21 cellular contexts compared by ENCODE assay signal in genomic region chr1:224162768-224163167, GRCh38. TPM values are rescaled to one million over a fixed set of nuclear protein-coding genes. Genes with fewer than 3 reads are reported as not detected.
A peak's percentile ranks its signal among the peaks of the same experiment; 100 is the strongest.
DNase-seq lines count a peak whose midpoint lies in the region; ATAC-seq, FAIRE-seq and TF ChIP-seq lines count a peak whose summit lies in the region.
"Had no signal": no experiment of that assay in that cellular context is flagged by ENCODE, and none has a peak within 500 bp of the region (broad histone marks: within the 10 kb centered on the region; RNA-seq: fewer than 3 reads in every experiment).

No MANE protein-coding gene starts in this region.

- no TSS peak for BruUV-seq in Panc1 (replicated peaks; lab: Mats Ljungman, UMichigan)

- H3K4me3 ChIP-seq in GM23338 = no peak overlapping the region
- no peak overlapping the region for H3K4me3 ChIP-seq in HEK293 (ENCODE audit: low read depth, low read length)
- no peak overlapping the region for H3K4me3 ChIP-seq in Panc1 (ENCODE audit: low read depth in 2 of 2, low read length in 2 of 2)
- H3K4me3 ChIP-seq in endodermal cell (ENCODE audit: low read length) = no peak overlapping the region
- H3K4me3 ChIP-seq: A549, GM23248 had no signal

- H3K9me3 Mint-ChIP-seq in GM23338 (no peaks in the 10 kb centered on the region), endodermal cell (no peaks in the 10 kb centered on the region)
- H3K9me3 Mint-ChIP-seq: CD4-positive, alpha-beta memory T cell; HFFc6 had no signal

- H3K9me2 ChIP-seq in GM23338 (ENCODE audit: insufficient read depth) = no peaks in the 10 kb centered on the region

- H3K27ac ChIP-seq in GM23338 (ENCODE audit: low read depth) = no peak overlapping the region
- no peak overlapping the region for H3K27ac ChIP-seq in HEK293 (ENCODE audit: extremely low read depth, low read depth, low read length)
- no peak overlapping the region for H3K27ac ChIP-seq in Panc1 (ENCODE audit: low read length)
- H3K27ac ChIP-seq in endodermal cell (ENCODE audit: low read depth, low read length) = no peak overlapping the region
- H3K27ac ChIP-seq: A549, GM23248 had no signal

- ATAC-seq in GM23338 (no peak; the same call in 2 of the 3 replicates), Panc1 (0 out of 2 replicates have a peak, but pooled peaks have one; percentile 19), HG02678 (IDR thresholded peaks at IDR 0.05; ENCODE audit: unreplicated experiment) (no peak)
- ATAC-seq: A549 had no signal

- H3K27me3 ChIP-seq in GM23338 (ENCODE audit: insufficient read depth) (no peaks in the 10 kb centered on the region), Panc1 (ENCODE audit: control insufficient read depth, insufficient read depth, low read length) (no peaks in the 10 kb centered on the region), endodermal cell (ENCODE audit: control insufficient read depth, insufficient read depth, low read length, poor library complexity, severe bottlenecking) (no peaks in the 10 kb centered on the region)

- CTCF ChIA-PET in HEK293 (lab: Yijun Ruan, JAX) (interaction anchor here (0.6 to 2.1 kb wide), 3 partner anchors 10 to 84 kb away, joined by 3 to 13 read pairs (median 3); no protein-coding TSS in a partner anchor), Panc1 (lab: Charles Lee) (no interaction called here)

- in situ Hi-C loops in Panc1 (cut with HindIII; ENCODE audit: low pct_unique_long_range_greater_than_20kb, low sequenced_read_pairs) = no loop called here

- H3K79me2 ChIP-seq in GM23338 (replicated peaks; ENCODE audit: insufficient read depth) = no peaks in the 10 kb centered on the region

- H3F3A ChIP-seq in GM23338 (replicated peaks; ENCODE audit: low read depth) = peaks cover 16% of the 10 kb centered on the region

- H3K36me3 Mint-ChIP-seq in GM23338 (ENCODE audit: low read depth) = peaks cover 25% of the 10 kb centered on the region
- H3K36me3 Mint-ChIP-seq in endodermal cell (ENCODE audit: low read depth) = peaks cover 15% of the 10 kb centered on the region

- H3K4me1 ChIP-seq in GM23338 (ENCODE audit: insufficient read depth) (peaks cover 8% of the 10 kb centered on the region), HEK293 (ENCODE audit: control insufficient read depth, insufficient read depth, low read length) (no peaks in the 10 kb centered on the region), Panc1 (ENCODE audit: control insufficient read depth, insufficient read depth, low read length) (no peaks in the 10 kb centered on the region), endodermal cell (ENCODE audit: control insufficient read depth, insufficient read depth, low read length) (peaks cover 4% of the 10 kb centered on the region)
- H3K4me1 ChIP-seq: A549 had no signal

- H3K4me2 ChIP-seq in GM23338 = no peak overlapping the region
- H3K4me2 ChIP-seq: A549 had no signal

- DNase-seq in GM23338 (ENCODE audit: low spot score) = peak; percentile 21
- no peak for DNase-seq in Panc1 (ENCODE audit: low read depth, low spot score)
- DNase-seq in endodermal cell = no peak
- DNase-seq in RCC 7860 (ENCODE audit: low spot score) = no peak
- DNase-seq in cortex of kidney (lab: John Stamatoyannopoulos, UW) = no peak
- DNase-seq in GM19238 (ENCODE audit: insufficient read length, low spot score) = no peak
- DNase-seq: 8988T; C1 segment of cervical spinal cord; CD4-positive, alpha-beta memory T cell; COR-L47; DMS153; DND-41; GM23248; HCEC 1CT; HFFc6 had no signal

- H3K4me3 Mint-ChIP-seq in GM23338 = no peak overlapping the region
- H3K4me3 Mint-ChIP-seq in endodermal cell = no peak overlapping the region
- H3K4me3 Mint-ChIP-seq: CD4-positive, alpha-beta memory T cell; HFFc6 had no signal

- TF ChIP-seq CTCF in GM23338 (conservative IDR thresholded peaks at IDR 0.05; ENCODE audit: low read depth in 2 of 2) (no peak), HEK293 (tag by site-specific recombination; IDR thresholded peaks at IDR 0.05) (no peak), Panc1 (IDR thresholded peaks at IDR 0.05) (no peak), endodermal cell (conservative IDR thresholded peaks at IDR 0.05) (peak; percentile 22)

- intact Hi-C loops in Panc1 (cut with micrococcal nuclease; ENCODE audit: unreplicated experiment) = no loop called here

- FAIRE-seq in RCC 7860 (lab: Jason Lieb, UNC) = no peak
- FAIRE-seq: A549, G401.6, GM12892, H54 had no signal

- no peak overlapping the region for H2AFZ ChIP-seq in GM23338
- H2AFZ ChIP-seq: GM23248 had no signal

- POLR2A ChIA-PET in HEK293 (lab: Yijun Ruan, JAX) (interaction anchor here (1.2 kb wide), 1 partner anchor 20 kb away, joined by 4 read pairs; the partner anchor contains the start of gene DEGS1), Panc1 (lab: Charles Lee) (no interaction called here)

- no peaks in the 10 kb centered on the region for H3K9me3 ChIP-seq in HEK293 (ENCODE audit: control insufficient read depth, insufficient read depth, low read depth, low read length)
- H3K9me3 ChIP-seq in Panc1 (ENCODE audit: control insufficient read depth, insufficient read depth, low read depth, low read length) = no peaks in the 10 kb centered on the region
- no peaks in the 10 kb centered on the region for H3K9me3 ChIP-seq in endodermal cell (ENCODE audit: control insufficient read depth, low read length)
- H3K9me3 ChIP-seq: A549 had no signal

- no peak overlapping the region for H3K9ac ChIP-seq in endodermal cell (ENCODE audit: extremely low read depth, low read length, poor library complexity, severe bottlenecking)
- H3K9ac ChIP-seq: GM23248 had no signal

- no peaks in the 10 kb centered on the region for H3K27me3 Mint-ChIP-seq in GM23338 (ENCODE audit: insufficient read depth, low read depth, poor library complexity)
- H3K27me3 Mint-ChIP-seq in endodermal cell (ENCODE audit: insufficient read depth) = no peaks in the 10 kb centered on the region
- H3K27me3 Mint-ChIP-seq: CD4-positive, alpha-beta memory T cell had no signal

- H3K4me1 Mint-ChIP-seq in GM23338 (peaks cover 24% of the 10 kb centered on the region), endodermal cell (peaks cover 16% of the 10 kb centered on the region)

- H3K36me3 ChIP-seq in GM23338 (ENCODE audit: insufficient read depth) (peaks cover 6% of the 10 kb centered on the region; the same call in 1 of the 2 replicates), HEK293 (ENCODE audit: control insufficient read depth in 2 of 2, insufficient read depth in 1 of 2, low read length in 2 of 2) (peaks cover 11 to 39% of the 10 kb centered on the region in 2 experiments; a peak in 2 of 3 replicates), Panc1 (ENCODE audit: control insufficient read depth, insufficient read depth, low read length) (peaks cover 26% of the 10 kb centered on the region), endodermal cell (ENCODE audit: control insufficient read depth, insufficient read depth, low read length) (peaks cover 40% of the 10 kb centered on the region)

- H4K20me1 ChIP-seq in GM23338 (replicated peaks; ENCODE audit: insufficient read depth) = no peaks in the 10 kb centered on the region

- 92 to 95% methylated on average over 8 of the region's 8 CpGs for WGBS in endodermal cell (ENCODE audit: insufficient coverage in 1 of 2, insufficient read length in 1 of 2), 2 experiments

- H3K27ac Mint-ChIP-seq in GM23338 = peak overlapping the region; percentile 56; the same call in 1 of the 2 replicates
- no peak overlapping the region for H3K27ac Mint-ChIP-seq in endodermal cell
- H3K27ac Mint-ChIP-seq: HFFc6 had no signal

TF ChIP-seq in HEK293, 187 proteins besides CTCF, POLR2A, EP300 and RAD21:
- TF ChIP-seq SCRT2 (tag by site-specific recombination; IDR thresholded peaks at IDR 0.05) = peak; percentile 60
- TF ChIP-seq ZBTB20 (tag by site-specific recombination; IDR thresholded peaks at IDR 0.05) = no peak

RNA-seq across cellular contexts. Expression of gene DEGS1, which starts 20.3 kb away (rescaled TPM):
- 59.8 and 67.9 TPM in 2 replicates for total RNA-seq in GM23338 (2014; rRNA removed; shearing (Covaris generic))
- polyA plus RNA-seq in GM23338 (2016; fragmentation: Nextera tagmentation; extraction: Ambion mirVana) = 42.5 and 45.7 TPM in 2 replicates
- total RNA-seq in Panc1 (2021; ENCODE audit: unreplicated experiment) (82.8 TPM), endodermal cell (10 to 100 TPM; 25.0 to 28.9 TPM)
- polyA plus RNA-seq in Panc1 (2012; ENCODE audit: insufficient read length) = 62.3 TPM
- 47.9 TPM for polyA plus RNA-seq in endodermal cell (2013, experiment 1 of 2)
- 44.7 TPM for polyA plus RNA-seq in endodermal cell (2013, experiment 2 of 2)

RNA-seq across cellular contexts. Expression of gene FBXO28, which starts 48.9 kb away (rescaled TPM):
- 38.8 and 45.2 TPM in 2 replicates for total RNA-seq in GM23338 (2014; rRNA removed; shearing (Covaris generic))
- polyA plus RNA-seq in GM23338 (2016; fragmentation: Nextera tagmentation; extraction: Ambion mirVana) = 16.9 and 18.1 TPM in 2 replicates
- 36.6 TPM for total RNA-seq in Panc1 (2021; ENCODE audit: unreplicated experiment)
- polyA plus RNA-seq in Panc1 (2012; ENCODE audit: insufficient read length) = 19.0 TPM
- 10 to 100 TPM; 33.2 to 40.1 TPM for total RNA-seq in endodermal cell
- 24.4 TPM for polyA plus RNA-seq in endodermal cell (2013, experiment 1 of 2)
- 22.0 TPM for polyA plus RNA-seq in endodermal cell (2013, experiment 2 of 2)
